Comparison of ENCODE assay signal across 1 cellular context in the genomic region with DNA sequence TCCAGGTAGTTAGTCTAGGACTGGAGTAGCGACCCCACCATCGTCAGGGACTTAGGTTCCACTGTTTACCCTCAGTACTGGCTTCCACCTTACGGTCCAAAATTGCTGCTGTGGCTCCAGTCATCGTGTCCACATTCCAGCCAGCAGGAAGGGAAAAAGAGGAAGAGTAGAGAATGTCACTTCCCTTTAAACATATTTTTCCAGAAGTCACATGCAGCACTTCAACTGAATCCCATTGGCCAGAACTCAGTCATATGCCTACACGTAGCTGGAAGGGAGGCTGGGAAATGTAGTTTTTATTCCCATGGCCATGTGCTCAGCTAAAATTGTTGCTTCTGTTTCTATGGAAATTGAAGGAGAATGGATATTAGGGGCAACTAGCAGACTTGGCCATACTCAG.
TF ChIP-seq lines count a peak whose summit lies in the region.

No MANE protein-coding gene starts in this region.

TF ChIP-seq in K562, 482 proteins besides CTCF, POLR2A, EP300 and RAD21 (continued from another document and continues in another):
- TF ChIP-seq, protein P1, sequence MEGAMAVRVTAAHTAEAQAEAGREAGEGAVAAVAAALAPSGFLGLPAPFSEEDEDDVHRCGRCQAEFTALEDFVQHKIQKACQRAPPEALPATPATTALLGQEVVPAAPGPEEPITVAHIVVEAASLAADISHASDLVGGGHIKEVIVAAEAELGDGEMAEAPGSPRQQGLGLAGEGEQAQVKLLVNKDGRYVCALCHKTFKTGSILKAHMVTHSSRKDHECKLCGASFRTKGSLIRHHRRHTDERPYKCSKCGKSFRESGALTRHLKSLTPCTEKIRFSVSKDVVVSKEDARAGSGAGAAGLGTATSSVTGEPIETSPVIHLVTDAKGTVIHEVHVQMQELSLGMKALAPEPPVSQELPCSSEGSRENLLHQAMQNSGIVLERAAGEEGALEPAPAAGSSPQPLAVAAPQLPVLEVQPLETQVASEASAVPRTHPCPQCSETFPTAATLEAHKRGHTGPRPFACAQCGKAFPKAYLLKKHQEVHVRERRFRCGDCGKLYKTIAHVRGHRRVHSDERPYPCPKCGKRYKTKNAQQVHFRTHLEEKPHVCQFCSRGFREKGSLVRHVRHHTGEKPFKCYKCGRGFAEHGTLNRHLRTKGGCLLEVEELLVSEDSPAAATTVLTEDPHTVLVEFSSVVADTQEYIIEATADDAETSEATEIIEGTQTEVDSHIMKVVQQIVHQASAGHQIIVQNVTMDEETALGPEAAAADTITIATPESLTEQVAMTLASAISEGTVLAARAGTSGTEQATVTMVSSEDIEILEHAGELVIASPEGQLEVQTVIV (CRISPR knock-in tag; IDR thresholded peaks at IDR 0.05; ENCODE audit: borderline replicate concordance): no peak
- TF ChIP-seq GABPA (tag; conservative IDR thresholded peaks at IDR 0.05; ENCODE audit: low read depth): no peak
- no peak for TF ChIP-seq ZNF77 (CRISPR knock-in tag; IDR thresholded peaks at IDR 0.05)
- no peak for TF ChIP-seq RBM17 (IDR thresholded peaks at IDR 0.05; ENCODE audit: borderline replicate concordance, low read depth, low read length)
- TF ChIP-seq, protein P2, sequence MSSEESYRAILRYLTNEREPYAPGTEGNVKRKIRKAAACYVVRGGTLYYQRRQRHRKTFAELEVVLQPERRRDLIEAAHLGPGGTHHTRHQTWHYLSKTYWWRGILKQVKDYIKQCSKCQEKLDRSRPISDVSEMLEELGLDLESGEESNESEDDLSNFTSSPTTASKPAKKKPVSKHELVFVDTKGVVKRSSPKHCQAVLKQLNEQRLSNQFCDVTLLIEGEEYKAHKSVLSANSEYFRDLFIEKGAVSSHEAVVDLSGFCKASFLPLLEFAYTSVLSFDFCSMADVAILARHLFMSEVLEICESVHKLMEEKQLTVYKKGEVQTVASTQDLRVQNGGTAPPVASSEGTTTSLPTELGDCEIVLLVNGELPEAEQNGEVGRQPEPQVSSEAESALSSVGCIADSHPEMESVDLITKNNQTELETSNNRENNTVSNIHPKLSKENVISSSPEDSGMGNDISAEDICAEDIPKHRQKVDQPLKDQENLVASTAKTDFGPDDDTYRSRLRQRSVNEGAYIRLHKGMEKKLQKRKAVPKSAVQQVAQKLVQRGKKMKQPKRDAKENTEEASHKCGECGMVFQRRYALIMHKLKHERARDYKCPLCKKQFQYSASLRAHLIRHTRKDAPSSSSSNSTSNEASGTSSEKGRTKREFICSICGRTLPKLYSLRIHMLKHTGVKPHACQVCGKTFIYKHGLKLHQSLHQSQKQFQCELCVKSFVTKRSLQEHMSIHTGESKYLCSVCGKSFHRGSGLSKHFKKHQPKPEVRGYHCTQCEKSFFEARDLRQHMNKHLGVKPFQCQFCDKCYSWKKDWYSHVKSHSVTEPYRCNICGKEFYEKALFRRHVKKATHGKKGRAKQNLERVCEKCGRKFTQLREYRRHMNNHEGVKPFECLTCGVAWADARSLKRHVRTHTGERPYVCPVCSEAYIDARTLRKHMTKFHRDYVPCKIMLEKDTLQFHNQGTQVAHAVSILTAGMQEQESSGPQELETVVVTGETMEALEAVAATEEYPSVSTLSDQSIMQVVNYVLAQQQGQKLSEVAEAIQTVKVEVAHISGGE (CRISPR knock-in tag; IDR thresholded peaks at IDR 0.05): no peak
- TF ChIP-seq ZNF431 (CRISPR knock-in tag; IDR thresholded peaks at IDR 0.05): no peak
- TF ChIP-seq PPARD (CRISPR knock-in tag; IDR thresholded peaks at IDR 0.05): no peak
- no peak for TF ChIP-seq GATAD2A (IDR thresholded peaks at IDR 0.05)
- TF ChIP-seq, protein P3, sequence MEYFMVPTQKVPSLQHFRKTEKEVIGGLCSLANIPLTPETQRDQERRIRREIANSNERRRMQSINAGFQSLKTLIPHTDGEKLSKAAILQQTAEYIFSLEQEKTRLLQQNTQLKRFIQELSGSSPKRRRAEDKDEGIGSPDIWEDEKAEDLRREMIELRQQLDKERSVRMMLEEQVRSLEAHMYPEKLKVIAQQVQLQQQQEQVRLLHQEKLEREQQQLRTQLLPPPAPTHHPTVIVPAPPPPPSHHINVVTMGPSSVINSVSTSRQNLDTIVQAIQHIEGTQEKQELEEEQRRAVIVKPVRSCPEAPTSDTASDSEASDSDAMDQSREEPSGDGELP (CRISPR knock-in tag; IDR thresholded peaks at IDR 0.05; ENCODE audit: borderline replicate concordance): no peak
- TF ChIP-seq RHOXF2B (CRISPR knock-in tag; conservative IDR thresholded peaks at IDR 0.05): no peak
- TF ChIP-seq SP2 (IDR thresholded peaks at IDR 0.05; ENCODE audit: extremely low read depth, low read depth, low read length, poor library complexity, severe bottlenecking): no peak
- TF ChIP-seq CREBBP (IDR thresholded peaks at IDR 0.05; ENCODE audit: low read depth, low read length): no peak
- no peak for TF ChIP-seq ZFP30 (CRISPR knock-in tag; IDR thresholded peaks at IDR 0.05; ENCODE audit: borderline replicate concordance)
- TF ChIP-seq, protein P4, sequence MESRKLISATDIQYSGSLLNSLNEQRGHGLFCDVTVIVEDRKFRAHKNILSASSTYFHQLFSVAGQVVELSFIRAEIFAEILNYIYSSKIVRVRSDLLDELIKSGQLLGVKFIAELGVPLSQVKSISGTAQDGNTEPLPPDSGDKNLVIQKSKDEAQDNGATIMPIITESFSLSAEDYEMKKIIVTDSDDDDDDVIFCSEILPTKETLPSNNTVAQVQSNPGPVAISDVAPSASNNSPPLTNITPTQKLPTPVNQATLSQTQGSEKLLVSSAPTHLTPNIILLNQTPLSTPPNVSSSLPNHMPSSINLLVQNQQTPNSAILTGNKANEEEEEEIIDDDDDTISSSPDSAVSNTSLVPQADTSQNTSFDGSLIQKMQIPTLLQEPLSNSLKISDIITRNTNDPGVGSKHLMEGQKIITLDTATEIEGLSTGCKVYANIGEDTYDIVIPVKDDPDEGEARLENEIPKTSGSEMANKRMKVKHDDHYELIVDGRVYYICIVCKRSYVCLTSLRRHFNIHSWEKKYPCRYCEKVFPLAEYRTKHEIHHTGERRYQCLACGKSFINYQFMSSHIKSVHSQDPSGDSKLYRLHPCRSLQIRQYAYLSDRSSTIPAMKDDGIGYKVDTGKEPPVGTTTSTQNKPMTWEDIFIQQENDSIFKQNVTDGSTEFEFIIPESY (CRISPR knock-in tag; IDR thresholded peaks at IDR 0.05): no peak
- TF ChIP-seq, protein P5, sequence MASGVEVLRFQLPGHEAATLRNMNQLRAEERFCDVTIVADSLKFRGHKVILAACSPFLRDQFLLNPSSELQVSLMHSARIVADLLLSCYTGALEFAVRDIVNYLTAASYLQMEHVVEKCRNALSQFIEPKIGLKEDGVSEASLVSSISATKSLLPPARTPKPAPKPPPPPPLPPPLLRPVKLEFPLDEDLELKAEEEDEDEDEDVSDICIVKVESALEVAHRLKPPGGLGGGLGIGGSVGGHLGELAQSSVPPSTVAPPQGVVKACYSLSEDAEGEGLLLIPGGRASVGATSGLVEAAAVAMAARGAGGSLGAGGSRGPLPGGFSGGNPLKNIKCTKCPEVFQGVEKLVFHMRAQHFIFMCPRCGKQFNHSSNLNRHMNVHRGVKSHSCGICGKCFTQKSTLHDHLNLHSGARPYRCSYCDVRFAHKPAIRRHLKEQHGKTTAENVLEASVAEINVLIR (CRISPR knock-in tag; IDR thresholded peaks at IDR 0.05): no peak
- no peak for TF ChIP-seq SNRNP70 (optimal IDR thresholded peaks at IDR 0.05; ENCODE audit: low read depth, low read length)
- no peak for TF ChIP-seq ZNF12 (CRISPR knock-in tag; IDR thresholded peaks at IDR 0.05)
- TF ChIP-seq CHCHD3 (CRISPR knock-in tag; IDR thresholded peaks at IDR 0.05): no peak
- TF ChIP-seq YY1 (IDR thresholded peaks at IDR 0.05; ENCODE audit: borderline replicate concordance in 1 of 3, control insufficient read depth in 1 of 3, extremely low read depth in 1 of 3, insufficient read depth in 3 of 3, insufficient read length in 1 of 3, insufficient replicate concordance in 2 of 3, low read depth in 1 of 3, low read length in 2 of 3): no peak
- TF ChIP-seq NFE2 (IDR thresholded peaks at IDR 0.05; ENCODE audit: low read depth): 0 out of 2 replicates have a peak, but pooled peaks have one; percentile 3
- TF ChIP-seq, protein P6, sequence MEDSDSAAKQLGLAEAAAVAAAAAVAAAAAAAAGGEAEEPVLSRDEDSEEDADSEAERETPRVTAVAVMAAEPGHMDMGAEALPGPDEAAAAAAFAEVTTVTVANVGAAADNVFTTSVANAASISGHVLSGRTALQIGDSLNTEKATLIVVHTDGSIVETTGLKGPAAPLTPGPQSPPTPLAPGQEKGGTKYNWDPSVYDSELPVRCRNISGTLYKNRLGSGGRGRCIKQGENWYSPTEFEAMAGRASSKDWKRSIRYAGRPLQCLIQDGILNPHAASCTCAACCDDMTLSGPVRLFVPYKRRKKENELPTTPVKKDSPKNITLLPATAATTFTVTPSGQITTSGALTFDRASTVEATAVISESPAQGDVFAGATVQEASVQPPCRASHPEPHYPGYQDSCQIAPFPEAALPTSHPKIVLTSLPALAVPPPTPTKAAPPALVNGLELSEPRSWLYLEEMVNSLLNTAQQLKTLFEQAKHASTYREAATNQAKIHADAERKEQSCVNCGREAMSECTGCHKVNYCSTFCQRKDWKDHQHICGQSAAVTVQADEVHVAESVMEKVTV (CRISPR knock-in tag; IDR thresholded peaks at IDR 0.05): no peak
- TF ChIP-seq ZNF124 (CRISPR knock-in tag; IDR thresholded peaks at IDR 0.05): no peak
- TF ChIP-seq ZNF324 (CRISPR knock-in tag; IDR thresholded peaks at IDR 0.05): no peak
- no peak for TF ChIP-seq SRSF9 (IDR thresholded peaks at IDR 0.05; ENCODE audit: borderline replicate concordance, low read depth, low read length)
- no peak for TF ChIP-seq KAT7 (CRISPR knock-in tag; IDR thresholded peaks at IDR 0.05; ENCODE audit: borderline replicate concordance)
- TF ChIP-seq TRIM28 (IDR thresholded peaks at IDR 0.05): no peak
- TF ChIP-seq, protein P7, sequence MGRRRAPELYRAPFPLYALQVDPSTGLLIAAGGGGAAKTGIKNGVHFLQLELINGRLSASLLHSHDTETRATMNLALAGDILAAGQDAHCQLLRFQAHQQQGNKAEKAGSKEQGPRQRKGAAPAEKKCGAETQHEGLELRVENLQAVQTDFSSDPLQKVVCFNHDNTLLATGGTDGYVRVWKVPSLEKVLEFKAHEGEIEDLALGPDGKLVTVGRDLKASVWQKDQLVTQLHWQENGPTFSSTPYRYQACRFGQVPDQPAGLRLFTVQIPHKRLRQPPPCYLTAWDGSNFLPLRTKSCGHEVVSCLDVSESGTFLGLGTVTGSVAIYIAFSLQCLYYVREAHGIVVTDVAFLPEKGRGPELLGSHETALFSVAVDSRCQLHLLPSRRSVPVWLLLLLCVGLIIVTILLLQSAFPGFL (CRISPR knock-in tag; IDR thresholded peaks at IDR 0.05): no peak
- TF ChIP-seq, protein P8, sequence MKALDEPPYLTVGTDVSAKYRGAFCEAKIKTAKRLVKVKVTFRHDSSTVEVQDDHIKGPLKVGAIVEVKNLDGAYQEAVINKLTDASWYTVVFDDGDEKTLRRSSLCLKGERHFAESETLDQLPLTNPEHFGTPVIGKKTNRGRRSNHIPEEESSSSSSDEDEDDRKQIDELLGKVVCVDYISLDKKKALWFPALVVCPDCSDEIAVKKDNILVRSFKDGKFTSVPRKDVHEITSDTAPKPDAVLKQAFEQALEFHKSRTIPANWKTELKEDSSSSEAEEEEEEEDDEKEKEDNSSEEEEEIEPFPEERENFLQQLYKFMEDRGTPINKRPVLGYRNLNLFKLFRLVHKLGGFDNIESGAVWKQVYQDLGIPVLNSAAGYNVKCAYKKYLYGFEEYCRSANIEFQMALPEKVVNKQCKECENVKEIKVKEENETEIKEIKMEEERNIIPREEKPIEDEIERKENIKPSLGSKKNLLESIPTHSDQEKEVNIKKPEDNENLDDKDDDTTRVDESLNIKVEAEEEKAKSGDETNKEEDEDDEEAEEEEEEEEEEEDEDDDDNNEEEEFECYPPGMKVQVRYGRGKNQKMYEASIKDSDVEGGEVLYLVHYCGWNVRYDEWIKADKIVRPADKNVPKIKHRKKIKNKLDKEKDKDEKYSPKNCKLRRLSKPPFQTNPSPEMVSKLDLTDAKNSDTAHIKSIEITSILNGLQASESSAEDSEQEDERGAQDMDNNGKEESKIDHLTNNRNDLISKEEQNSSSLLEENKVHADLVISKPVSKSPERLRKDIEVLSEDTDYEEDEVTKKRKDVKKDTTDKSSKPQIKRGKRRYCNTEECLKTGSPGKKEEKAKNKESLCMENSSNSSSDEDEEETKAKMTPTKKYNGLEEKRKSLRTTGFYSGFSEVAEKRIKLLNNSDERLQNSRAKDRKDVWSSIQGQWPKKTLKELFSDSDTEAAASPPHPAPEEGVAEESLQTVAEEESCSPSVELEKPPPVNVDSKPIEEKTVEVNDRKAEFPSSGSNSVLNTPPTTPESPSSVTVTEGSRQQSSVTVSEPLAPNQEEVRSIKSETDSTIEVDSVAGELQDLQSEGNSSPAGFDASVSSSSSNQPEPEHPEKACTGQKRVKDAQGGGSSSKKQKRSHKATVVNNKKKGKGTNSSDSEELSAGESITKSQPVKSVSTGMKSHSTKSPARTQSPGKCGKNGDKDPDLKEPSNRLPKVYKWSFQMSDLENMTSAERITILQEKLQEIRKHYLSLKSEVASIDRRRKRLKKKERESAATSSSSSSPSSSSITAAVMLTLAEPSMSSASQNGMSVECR (CRISPR knock-in tag; IDR thresholded peaks at IDR 0.05): 0 out of 2 replicates have a peak, but pooled peaks have one; percentile 33
- TF ChIP-seq, protein P9, sequence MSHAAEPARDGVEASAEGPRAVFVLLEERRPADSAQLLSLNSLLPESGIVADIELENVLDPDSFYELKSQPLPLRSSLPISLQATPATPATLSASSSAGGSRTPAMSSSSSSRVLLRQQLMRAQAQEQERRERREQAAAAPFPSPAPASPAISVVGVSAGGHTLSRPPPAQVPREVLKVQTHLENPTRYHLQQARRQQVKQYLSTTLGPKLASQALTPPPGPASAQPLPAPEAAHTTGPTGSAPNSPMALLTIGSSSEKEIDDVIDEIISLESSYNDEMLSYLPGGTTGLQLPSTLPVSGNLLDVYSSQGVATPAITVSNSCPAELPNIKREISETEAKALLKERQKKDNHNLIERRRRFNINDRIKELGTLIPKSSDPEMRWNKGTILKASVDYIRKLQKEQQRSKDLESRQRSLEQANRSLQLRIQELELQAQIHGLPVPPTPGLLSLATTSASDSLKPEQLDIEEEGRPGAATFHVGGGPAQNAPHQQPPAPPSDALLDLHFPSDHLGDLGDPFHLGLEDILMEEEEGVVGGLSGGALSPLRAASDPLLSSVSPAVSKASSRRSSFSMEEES (CRISPR knock-in tag; IDR thresholded peaks at IDR 0.05): no peak
- no peak for TF ChIP-seq ZNF224 (CRISPR knock-in tag; IDR thresholded peaks at IDR 0.05)
- no peak for TF ChIP-seq HMG20B (CRISPR knock-in tag; IDR thresholded peaks at IDR 0.05)
- TF ChIP-seq ZNF133 (CRISPR knock-in tag; IDR thresholded peaks at IDR 0.05): no peak
- no peak for TF ChIP-seq NCOA2 (IDR thresholded peaks at IDR 0.05; ENCODE audit: partially characterized antibody in 2 of 2)
- no peak for TF ChIP-seq THRAP3 (IDR thresholded peaks at IDR 0.05; ENCODE audit: borderline replicate concordance)
- TF ChIP-seq TEAD1 (CRISPR knock-in tag; IDR thresholded peaks at IDR 0.05): peak in 1 of 2 experiments; percentile 86; a peak in 2 of 4 replicates
- TF ChIP-seq, protein P10, sequence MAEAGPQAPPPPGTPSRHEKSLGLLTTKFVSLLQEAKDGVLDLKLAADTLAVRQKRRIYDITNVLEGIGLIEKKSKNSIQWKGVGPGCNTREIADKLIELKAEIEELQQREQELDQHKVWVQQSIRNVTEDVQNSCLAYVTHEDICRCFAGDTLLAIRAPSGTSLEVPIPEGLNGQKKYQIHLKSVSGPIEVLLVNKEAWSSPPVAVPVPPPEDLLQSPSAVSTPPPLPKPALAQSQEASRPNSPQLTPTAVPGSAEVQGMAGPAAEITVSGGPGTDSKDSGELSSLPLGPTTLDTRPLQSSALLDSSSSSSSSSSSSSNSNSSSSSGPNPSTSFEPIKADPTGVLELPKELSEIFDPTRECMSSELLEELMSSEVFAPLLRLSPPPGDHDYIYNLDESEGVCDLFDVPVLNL (CRISPR knock-in tag; IDR thresholded peaks at IDR 0.05; ENCODE audit: low read depth): no peak
- no peak for TF ChIP-seq ZNF121 (CRISPR knock-in tag; conservative IDR thresholded peaks at IDR 0.05)
- no peak for TF ChIP-seq STAT5B (CRISPR knock-in tag; IDR thresholded peaks at IDR 0.05)
